ENCODE assay signal across 16 cellular contexts in the genomic region with DNA sequence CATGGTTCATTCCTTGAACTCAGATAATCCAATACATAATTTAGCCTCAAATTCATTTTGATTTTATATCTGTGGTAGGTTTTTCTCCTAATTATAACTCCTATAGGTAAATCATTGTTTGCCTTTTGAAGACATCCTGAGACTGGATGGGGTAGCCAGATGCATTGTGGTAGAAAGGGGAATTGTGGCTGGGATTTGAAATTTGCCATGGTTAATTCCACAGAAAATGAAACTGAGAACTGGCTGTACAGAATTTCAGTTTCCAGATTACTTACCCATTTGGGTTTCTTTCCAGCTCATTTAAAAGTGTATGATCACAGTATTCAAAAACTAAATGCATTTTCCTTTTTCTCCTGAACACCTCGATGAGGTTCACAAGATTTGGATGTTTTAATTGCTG.
"Had no signal": no experiment of that assay in that cellular context is flagged by ENCODE, and none has a peak within 500 bp of the region (broad histone marks: within the 10 kb centered on the region; RNA-seq: fewer than 3 reads in every experiment).

No MANE protein-coding gene starts in this region.

- H3K27ac ChIP-seq: ascending aorta, breast epithelium, right atrium auricular region, suprapubic skin had no signal

- H3K36me3 ChIP-seq: ascending aorta, breast epithelium, right atrium auricular region, suprapubic skin had no signal

- H3K27me3 Mint-ChIP-seq: effector memory CD8-positive, alpha-beta T cell; progenitor cell of endocrine pancreas; type B pancreatic cell had no signal

- H3K36me3 Mint-ChIP-seq: type B pancreatic cell had no signal

- H3K9me3 ChIP-seq: ascending aorta, breast epithelium, right atrium auricular region, suprapubic skin had no signal

- H3K4me3 ChIP-seq: ascending aorta, breast epithelium, right atrium auricular region, suprapubic skin had no signal

- ATAC-seq: effector memory CD8-positive, alpha-beta T cell had no signal

- DNase-seq: activated CD4-positive, alpha-beta T cell treated with anti-CD3 and anti-CD28 coated beads, Interleukin-2, amount 50 U/mL, for 48 hours; activated gamma-delta T cell; cerebellar nuclear complex; dermis blood vessel endothelial cell; effector memory CD8-positive, alpha-beta T cell; foreskin melanocyte; mesendoderm; nephron progenitor cell; stimulated activated CD4-positive, alpha-beta T cell treated with anti-CD3 and anti-CD28 coated beads, Interleukin-2, amount 100 ng/mL, for 48 hours; stimulated activated naive CD4-positive, alpha-beta T cell had no signal

- H3K27me3 ChIP-seq: ascending aorta, breast epithelium, right atrium auricular region, suprapubic skin had no signal

- H3K4me3 Mint-ChIP-seq: effector memory CD8-positive, alpha-beta T cell; nephron progenitor cell; type B pancreatic cell had no signal

- H3K9me3 Mint-ChIP-seq: effector memory CD8-positive, alpha-beta T cell; nephron progenitor cell; type B pancreatic cell had no signal

- H3K4me1 ChIP-seq: breast epithelium had no signal

- H3K27ac Mint-ChIP-seq: effector memory CD8-positive, alpha-beta T cell; nephron progenitor cell; progenitor cell of endocrine pancreas; type B pancreatic cell had no signal
